20 cellular contexts compared by ENCODE assay signal in the genomic region with DNA sequence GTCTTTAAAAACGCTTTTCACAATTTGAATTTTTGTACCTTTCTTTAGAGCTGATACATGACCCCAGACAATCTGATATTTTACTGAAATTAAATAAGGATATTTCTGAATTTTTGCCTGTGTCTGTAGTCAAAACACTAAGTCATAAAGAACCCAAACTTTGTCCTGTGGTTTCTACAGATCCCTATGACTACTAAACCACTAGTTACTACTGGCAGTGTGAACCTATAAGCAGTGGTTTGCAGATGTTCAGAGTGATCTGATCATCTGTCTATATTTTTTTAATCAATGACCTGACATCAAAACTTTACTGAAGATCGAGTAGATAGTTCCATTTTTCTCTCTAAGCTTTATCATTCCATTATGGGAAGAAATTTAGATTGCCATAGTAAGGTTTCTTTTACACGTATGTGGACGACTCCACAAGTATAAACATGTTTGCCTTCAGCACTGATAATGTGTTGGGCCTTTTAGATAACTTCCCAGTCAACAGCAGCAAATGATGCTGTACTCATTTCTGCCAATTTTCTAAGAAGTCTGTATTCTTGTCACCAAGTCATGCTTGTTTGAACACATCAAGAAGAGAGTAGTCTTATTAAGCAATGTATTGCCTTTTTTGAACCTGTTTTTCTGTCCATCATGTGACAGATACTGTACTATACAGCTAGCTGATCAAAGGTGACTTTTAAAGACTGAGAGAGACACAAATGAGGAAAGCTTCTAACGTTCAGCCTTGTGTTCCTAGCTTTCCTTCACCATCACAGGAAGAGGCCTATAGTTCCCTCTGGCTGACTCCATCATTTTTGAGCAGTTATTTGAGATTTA. TPM values are rescaled to one million over a fixed set of nuclear protein-coding genes. Genes with fewer than 3 reads are reported as not detected.
DNase-seq lines count a peak whose midpoint lies in the region; ATAC-seq, FAIRE-seq and TF ChIP-seq lines count a peak whose summit lies in the region.
"Had no signal": no experiment of that assay in that cellular context is flagged by ENCODE, and none has a peak within 500 bp of the region (broad histone marks: within the 10 kb centered on the region; RNA-seq: fewer than 3 reads in every experiment).

No MANE protein-coding gene starts in this region.

- dilution Hi-C loops in keratinocyte (cut with MboI; ENCODE audit: extremely low pct_ligation_motif_present, low sequenced_read_pairs) = no loop called here

- H3K9ac ChIP-seq in keratinocyte (ENCODE audit: control insufficient read depth, extremely low read depth, insufficient read depth, low read length) = peak overlapping the region; percentile 29
- H3K9ac ChIP-seq in stomach smooth muscle (ENCODE audit: low read length in 2 of 2) = no peak overlapping the region

- H3K36me3 ChIP-seq in keratinocyte (ENCODE audit: control insufficient read depth in 2 of 2, extremely low read depth in 1 of 2, insufficient read depth in 2 of 2, low read length in 2 of 2) = peaks cover 0 to 2% of the 10 kb centered on the region in 2 experiments
- H3K36me3 ChIP-seq in stomach smooth muscle (ENCODE audit: control insufficient read depth in 2 of 2, insufficient read depth in 2 of 2, low read length in 2 of 2) = peaks cover 0 to 2% of the 10 kb centered on the region in 2 donors
- H3K36me3 ChIP-seq in MG63 = peaks cover 5% of the 10 kb centered on the region

- CTCF ChIA-PET in activated CD4-positive, alpha-beta T cell treated with anti-CD3 and anti-CD28 coated beads for 36 hours (lab: Charles Lee) = interaction anchor here (1.0 to 1.5 kb wide), 3 partner anchors 10 to 199 kb away, joined by 3 to 7 read pairs (median 4); no protein-coding TSS in a partner anchor

- peaks cover 2% of the 10 kb centered on the region for H3K9me3 Mint-ChIP-seq in activated CD4-positive, alpha-beta T cell treated with anti-CD3 and anti-CD28 coated beads for 36 hours (ENCODE audit: low read depth)
- H3K9me3 Mint-ChIP-seq in brain = peaks cover 0 to 6% (median 0%) of the 10 kb centered on the region in 5 experiments
- H3K9me3 Mint-ChIP-seq: CD4-positive, alpha-beta T cell; natural killer cell had no signal

- no peaks in the 10 kb centered on the region for H3K9me1 ChIP-seq in keratinocyte (ENCODE audit: control insufficient read depth, extremely low read depth, insufficient read depth, low read length)

- POLR2A ChIA-PET in activated CD4-positive, alpha-beta T cell treated with anti-CD3 and anti-CD28 coated beads for 36 hours (lab: Charles Lee) = interaction anchor here (0.6 kb wide), 1 partner anchor 536 kb away, joined by 3 read pairs; no protein-coding TSS in a partner anchor

- H3K4me1 ChIP-seq in keratinocyte (ENCODE audit: control insufficient read depth, extremely low read depth, insufficient read depth, low read length) (peaks cover 44% of the 10 kb centered on the region), stomach smooth muscle (ENCODE audit: control insufficient read depth, insufficient read depth, low read length) (peaks cover 7% of the 10 kb centered on the region)

- no peak overlapping the region for H3K4me3 Mint-ChIP-seq in activated CD4-positive, alpha-beta T cell treated with anti-CD3 and anti-CD28 coated beads for 36 hours
- peak overlapping the region in 2 of 5 experiments; percentile 21 to 71 for H3K4me3 Mint-ChIP-seq in brain
- H3K4me3 Mint-ChIP-seq: CD4-positive, alpha-beta T cell; natural killer cell had no signal

- H3K79me2 ChIP-seq in keratinocyte (ENCODE audit: control insufficient read depth, insufficient read depth, low read length) = peaks cover 30% of the 10 kb centered on the region

- no peaks in the 10 kb centered on the region for H3K27me3 ChIP-seq in keratinocyte (ENCODE audit: control insufficient read depth, extremely low read depth, insufficient read depth, low read length)
- H3K27me3 ChIP-seq in stomach smooth muscle (ENCODE audit: control insufficient read depth in 1 of 2, insufficient read depth in 2 of 2, low read length in 2 of 2) = no peaks in the 10 kb centered on the region
- no peaks in the 10 kb centered on the region for H3K27me3 ChIP-seq in MG63
- H3K27me3 ChIP-seq: heart left ventricle, tibial artery had no signal

- H3K36me3 Mint-ChIP-seq in activated CD4-positive, alpha-beta T cell treated with anti-CD3 and anti-CD28 coated beads for 36 hours (ENCODE audit: low read depth) = peaks cover 25% of the 10 kb centered on the region
- peaks cover 16% of the 10 kb centered on the region for H3K36me3 Mint-ChIP-seq in brain
- H3K36me3 Mint-ChIP-seq: natural killer cell had no signal

- peaks cover 22% of the 10 kb centered on the region for H3K4me1 Mint-ChIP-seq in activated CD4-positive, alpha-beta T cell treated with anti-CD3 and anti-CD28 coated beads for 36 hours
- H3K4me1 Mint-ChIP-seq in brain = peaks cover 68% of the 10 kb centered on the region

- no peaks in the 10 kb centered on the region for H4K20me1 ChIP-seq in keratinocyte (ENCODE audit: control insufficient read depth, extremely low read depth, insufficient read depth, low read length)

- intact Hi-C loops in activated CD4-positive, alpha-beta T cell treated with anti-CD3 and anti-CD28 coated beads for 36 hours (cut with DNase I, micrococcal nuclease) = no loop called here

- no peak overlapping the region for H3K27ac Mint-ChIP-seq in activated CD4-positive, alpha-beta T cell treated with anti-CD3 and anti-CD28 coated beads for 36 hours
- H3K27ac Mint-ChIP-seq in brain = peak overlapping the region in 4 of 5 experiments; percentile 15 to 81 (median 68)
- H3K27ac Mint-ChIP-seq: CD4-positive, alpha-beta T cell had no signal

- H3K27me3 Mint-ChIP-seq in activated CD4-positive, alpha-beta T cell treated with anti-CD3 and anti-CD28 coated beads for 36 hours = no peaks in the 10 kb centered on the region
- no peaks in the 10 kb centered on the region for H3K27me3 Mint-ChIP-seq in brain
- H3K27me3 Mint-ChIP-seq: CD4-positive, alpha-beta T cell had no signal

- H3K27ac ChIP-seq in keratinocyte (ENCODE audit: control insufficient read depth, insufficient read depth, low read length) = peak overlapping the region; percentile 66
- H3K27ac ChIP-seq in stomach smooth muscle (ENCODE audit: low read length) = peak overlapping the region; percentile 0
- H3K27ac ChIP-seq: coronary artery, tibial artery had no signal

- no peak for DNase-seq in activated CD4-positive, alpha-beta T cell treated with anti-CD3 and anti-CD28 coated beads for 36 hours
- DNase-seq in activated CD4-positive, alpha-beta T cell treated with anti-CD3 and anti-CD28 coated beads, Interleukin-2, amount 50 U/mL, for 4 hours = no peak
- no peak for DNase-seq in keratinocyte (ENCODE audit: low read depth, low spot score)
- DNase-seq in dermis blood vessel endothelial cell = no peak
- DNase-seq in MG63 = no peak
- DNase-seq: 8988T; activated CD4-positive, alpha-beta T cell treated with anti-CD3 and anti-CD28 coated beads for 4 hours; activated naive CD4-positive, alpha-beta T cell treated with Interleukin-2 at 50 U/mL for 16 hours; CD4-positive, alpha-beta T cell; heart left ventricle; islet precursor cell; natural killer cell; NCI-H187; NCI-H345; tibial artery had no signal

- H3K4me2 ChIP-seq in keratinocyte (ENCODE audit: control insufficient read depth, extremely low read depth, insufficient read depth, low read depth, low read length) = peak overlapping the region; percentile 67

- FAIRE-seq in keratinocyte (lab: Jason Lieb, UNC) = peak; percentile 74

- no peak overlapping the region for H2AFZ ChIP-seq in keratinocyte (ENCODE audit: control insufficient read depth, low read length)

- H3K4me3 ChIP-seq in keratinocyte (ENCODE audit: control insufficient read depth in 2 of 3, extremely low read depth in 1 of 3, insufficient read depth in 2 of 3, low read depth in 1 of 3, low read length in 3 of 3) = peak overlapping the region in 1 of 3 experiments; percentile 53
- no peak overlapping the region for H3K4me3 ChIP-seq in stomach smooth muscle (ENCODE audit: low read length in 2 of 2)
- no peak overlapping the region for H3K4me3 ChIP-seq in MG63
- H3K4me3 ChIP-seq: coronary artery, heart left ventricle, tibial artery had no signal

- peak; percentile 47 for ATAC-seq in activated CD4-positive, alpha-beta T cell treated with anti-CD3 and anti-CD28 coated beads for 36 hours
- ATAC-seq in HG02870 (IDR thresholded peaks at IDR 0.05; ENCODE audit: unreplicated experiment) = no peak
- ATAC-seq: natural killer cell, Panc1 had no signal

- H3K9me3 ChIP-seq in keratinocyte (ENCODE audit: control insufficient read depth, low read depth, low read length) (no peaks in the 10 kb centered on the region), stomach smooth muscle (ENCODE audit: control insufficient read depth in 2 of 2, low read length in 2 of 2) (no peaks in the 10 kb centered on the region), MG63 (no peaks in the 10 kb centered on the region)
- H3K9me3 ChIP-seq: heart left ventricle, tibial artery had no signal

- TF ChIP-seq CTCF in brain (conservative IDR thresholded peaks at IDR 0.05) (no peak), keratinocyte (optimal IDR thresholded peaks at IDR 0.05 in 1 of 3, IDR thresholded peaks at IDR 0.05 in 1 of 3, conservative IDR thresholded peaks at IDR 0.05 in 1 of 3; ENCODE audit: extremely low read depth in 1 of 3, insufficient read depth in 2 of 3, low read length in 3 of 3) (no peak)

RNA-seq across cellular contexts. Expression of a gene that starts 21.9 kb away (rescaled TPM):
- 100 to 1,000 TPM; 165 to 197 TPM for total RNA-seq in activated CD4-positive, alpha-beta T cell treated with anti-CD3 and anti-CD28 coated beads for 36 hours
- polyA plus RNA-seq in brain (ENCODE audit: insufficient read depth, low read depth, low replicate concordance) (123 TPM), keratinocyte (152 to 235 TPM (median 204 TPM) in 3 replicates)
- 183 TPM for polyA plus RNA-seq in keratinocyte (2011; ENCODE audit: low read depth)
- polyA plus RNA-seq in keratinocyte (2011; cell fraction: cytosol; rRNA removed) = 199 and 322 TPM in 2 replicates
- polyA plus RNA-seq in keratinocyte (2011; cell fraction: nucleus; rRNA removed) = 96.8 and 102 TPM in 2 replicates
- polyA plus RNA-seq in keratinocyte (2012; ENCODE audit: low replicate concordance) = 193 and 217 TPM in 2 replicates
- polyA minus RNA-seq in keratinocyte = 29.4 to 86.5 TPM (median 63.1 TPM) in 3 replicates
- 79.4 TPM for polyA minus RNA-seq in keratinocyte (2011; cell fraction: cytosol; rRNA and poly(A)+ RNA removed)
- polyA minus RNA-seq in keratinocyte (2011; cell fraction: nucleus; rRNA and poly(A)+ RNA removed) = 18.8 and 27.7 TPM in 2 replicates
- 106 and 116 TPM in 2 replicates for total RNA-seq in dermis blood vessel endothelial cell
- 138 and 145 TPM in 2 replicates for total RNA-seq in MG63 (2014; rRNA removed; shearing (Covaris generic); ENCODE audit: low replicate concordance)

RNA-seq across cellular contexts. Expression of a gene that starts 23.2 kb away (rescaled TPM):
- total RNA-seq in activated CD4-positive, alpha-beta T cell treated with anti-CD3 and anti-CD28 coated beads for 36 hours = 1 to 10 TPM; 4.7 to 4.8 TPM
- polyA plus RNA-seq in brain (ENCODE audit: insufficient read depth, low read depth, low replicate concordance) (12.1 TPM), keratinocyte (12.1 to 17.0 TPM (median 14.4 TPM) in 3 replicates)
- 5.5 TPM for polyA plus RNA-seq in keratinocyte (2011; ENCODE audit: low read depth)
- polyA plus RNA-seq in keratinocyte (2011; cell fraction: cytosol; rRNA removed) = 9.5 and 13.5 TPM in 2 replicates
- polyA plus RNA-seq in keratinocyte (2011; cell fraction: nucleus; rRNA removed) = 18.1 and 19.1 TPM in 2 replicates
- polyA plus RNA-seq in keratinocyte (2012; ENCODE audit: low replicate concordance) = 9.1 and 10.4 TPM in 2 replicates
- polyA minus RNA-seq in keratinocyte = 16.2 to 22.1 TPM (median 19.6 TPM) in 3 replicates
- 11.5 TPM for polyA minus RNA-seq in keratinocyte (2011; cell fraction: cytosol; rRNA and poly(A)+ RNA removed)
- polyA minus RNA-seq in keratinocyte (2011; cell fraction: nucleus; rRNA and poly(A)+ RNA removed) = 17.7 and 35.8 TPM in 2 replicates
- 12.4 and 12.8 TPM in 2 replicates for total RNA-seq in dermis blood vessel endothelial cell
- 4.0 and 7.5 TPM in 2 replicates for total RNA-seq in MG63 (2014; rRNA removed; shearing (Covaris generic); ENCODE audit: low replicate concordance)
